Comparison of ENCODE assay signal across 11 cellular contexts in genomic region chr11:62669420-62670161, GRCh38. TPM values are rescaled to one million over a fixed set of nuclear protein-coding genes. Genes with fewer than 3 reads are reported as not detected.
DNase-seq lines count a peak whose midpoint lies in the region; ATAC-seq, FAIRE-seq and TF ChIP-seq lines count a peak whose summit lies in the region.
"Had no signal": no experiment of that assay in that cellular context is flagged by ENCODE, and none has a peak within 500 bp of the region (broad histone marks: within the 10 kb centered on the region; RNA-seq: fewer than 3 reads in every experiment).

No MANE protein-coding gene starts in this region.

- no peak for ATAC-seq in stimulated activated naive B cell treated with anti-CD40 and anti-IgM and Interleukin-4, amounts not matched to agents 10 μg/mL and 1 μg/mL and 100 μg/mL, for 72 hours (replicated peaks)
- ATAC-seq in GM19397 (IDR thresholded peaks at IDR 0.05; ENCODE audit: unreplicated experiment) = no peak

- H3K9me3 ChIP-seq in breast epithelium = no peaks in the 10 kb centered on the region

- H3K4me1 Mint-ChIP-seq in MCF 10A (ENCODE audit: insufficient read depth, unreplicated experiment) = peaks cover 5% of the 10 kb centered on the region
- peaks cover 27 to 68% of the 10 kb centered on the region in 2 donors for H3K4me1 Mint-ChIP-seq in stimulated activated naive B cell treated with anti-CD40 and anti-IgM and Interleukin-4, amounts not matched to agents 10 μg/mL and 1 μg/mL and 100 μg/mL, for 72 hours

- DNase-seq in MCF 10A (ENCODE audit: unreplicated experiment) (peak; percentile 49), breast epithelium (ENCODE audit: low spot score in 2 of 2) (no peak), RCC 7860 (ENCODE audit: low spot score) (peak; percentile 7), epithelial cell of prostate (ENCODE audit: low read depth, low spot score) (no peak), NCI-H2029 (lab: John Stamatoyannopoulos, UW) (no peak), middle frontal gyrus (ENCODE audit: extremely low spot score, low spot score) (no peak)
- DNase-seq in stimulated activated naive B cell treated with anti-CD40 and anti-IgM and Interleukin-4, amounts not matched to agents 10 μg/mL and 1 μg/mL and 100 μg/mL, for 72 hours = no peak
- DNase-seq: NCI-H526 treated with DMSO at 0.1 percent for 48 hours had no signal

- H3K27ac ChIP-seq in breast epithelium (no peak overlapping the region), epithelial cell of prostate (peak overlapping the region; percentile 33)

- no peaks in the 10 kb centered on the region for H3K27me3 Mint-ChIP-seq in MCF 10A (ENCODE audit: insufficient read depth, unreplicated experiment)
- H3K27me3 Mint-ChIP-seq in stimulated activated naive B cell treated with anti-CD40 and anti-IgM and Interleukin-4, amounts not matched to agents 10 μg/mL and 1 μg/mL and 100 μg/mL, for 72 hours = no peaks in the 10 kb centered on the region

- TF ChIP-seq POLR2A in breast epithelium (IDR thresholded peaks at IDR 0.05) = no peak

- BruUV-seq in MCF 10A (replicated peaks; lab: Mats Ljungman, UMichigan) = no TSS peak

- H3K4me3 ChIP-seq in breast epithelium = no peak overlapping the region

- H3K27ac Mint-ChIP-seq in MCF 10A (ENCODE audit: low read depth, unreplicated experiment) = peak overlapping the region; percentile 95
- H3K27ac Mint-ChIP-seq in stimulated activated naive B cell treated with anti-CD40 and anti-IgM and Interleukin-4, amounts not matched to agents 10 μg/mL and 1 μg/mL and 100 μg/mL, for 72 hours = peak overlapping the region; percentile 78

- no peaks in the 10 kb centered on the region for H3K36me3 ChIP-seq in breast epithelium

- CTCF ChIA-PET in MCF 10A (lab: Yijun Ruan, JAX) = interaction anchor here (0.6 to 1.0 kb wide), 3 partner anchors 38 to 290 kb away, joined by 3 to 4 read pairs (median 3); partner anchors contain the start of genes EEF1G and GNG3

- POLR2A ChIA-PET in MCF 10A (lab: Yijun Ruan, JAX) = interaction anchor here (0.5 to 10.6 kb wide), 16 partner anchors 9 to 121 kb away, joined by 3 to 182 read pairs (median 5); partner anchors contain the start of genes B3GAT3, EEF1G, GANAB and HNRNPUL2

- peaks cover 10 to 23% of the 10 kb centered on the region in 2 donors for H3K4me1 ChIP-seq in breast epithelium

- no peak overlapping the region for H3K4me3 Mint-ChIP-seq in MCF 10A (ENCODE audit: unreplicated experiment)
- H3K4me3 Mint-ChIP-seq in stimulated activated naive B cell treated with anti-CD40 and anti-IgM and Interleukin-4, amounts not matched to agents 10 μg/mL and 1 μg/mL and 100 μg/mL, for 72 hours = peak overlapping the region; percentile 44 to 49

- no peak for TF ChIP-seq CTCF in MCF 10A (IDR thresholded peaks at IDR 0.05; ENCODE audit: unreplicated experiment)
- no peak for TF ChIP-seq CTCF in breast epithelium (IDR thresholded peaks at IDR 0.05)

- intact Hi-C loops in MCF 10A (cut with micrococcal nuclease) = loop anchor here (5.0 kb wide), 1 partner anchor 77 kb away; the partner anchor contains the start of gene TUT1
- intact Hi-C loops in breast epithelium (cut with DNase I; ENCODE audit: low total_unique reads) = no loop called here

- H3K27me3 ChIP-seq in breast epithelium = no peaks in the 10 kb centered on the region

- H3K36me3 Mint-ChIP-seq in MCF 10A (ENCODE audit: insufficient read depth, unreplicated experiment) = peaks cover 74% of the 10 kb centered on the region
- peaks cover 34 to 57% of the 10 kb centered on the region in 2 donors for H3K36me3 Mint-ChIP-seq in stimulated activated naive B cell treated with anti-CD40 and anti-IgM and Interleukin-4, amounts not matched to agents 10 μg/mL and 1 μg/mL and 100 μg/mL, for 72 hours

- no peak for FAIRE-seq in RCC 7860 (lab: Jason Lieb, UNC)
- FAIRE-seq: D721Med, GM19239 had no signal

- no peaks in the 10 kb centered on the region for H3K9me3 Mint-ChIP-seq in MCF 10A (ENCODE audit: unreplicated experiment)
- no peaks in the 10 kb centered on the region for H3K9me3 Mint-ChIP-seq in stimulated activated naive B cell treated with anti-CD40 and anti-IgM and Interleukin-4, amounts not matched to agents 10 μg/mL and 1 μg/mL and 100 μg/mL, for 72 hours

RNA-seq across cellular contexts. Expression of gene UQCC3, which starts 1.9 kb away (rescaled TPM):
- total RNA-seq in MCF 10A (2022) = 11.6 and 13.8 TPM in 2 replicates
- 1 to 10 TPM; 7.4 to 9.8 (median 8.3) TPM for total RNA-seq in breast epithelium

RNA-seq across cellular contexts. Expression of gene LBHD1, which starts 2.5 kb away (rescaled TPM):
- total RNA-seq in MCF 10A (2022) (8.3 and 8.7 TPM in 2 replicates), breast epithelium (1 to 10 TPM; 4.3 to 6.0 (median 5.6) TPM)

RNA-seq across cellular contexts. Expression of gene CSKMT, which starts 4.5 kb away (rescaled TPM):
- total RNA-seq in MCF 10A (2022) = 15.4 and 31.2 TPM in 2 replicates
- total RNA-seq in breast epithelium = 10 to 100 TPM in 1 of 3 donors, 1 to 10 TPM in 2; 5.4 to 16.1 (median 5.8) TPM

RNA-seq across cellular contexts. Expression of gene C11orf98, which starts 4.6 kb away (rescaled TPM):
- total RNA-seq in MCF 10A (2022) (81.2 and 91.6 TPM in 2 replicates), breast epithelium (10 to 100 TPM; 22.9 to 42.9 (median 25.2) TPM)

RNA-seq across cellular contexts. Expression of gene UBXN1, which starts 9.3 kb away (rescaled TPM):
- total RNA-seq in MCF 10A (2022) (146 and 153 TPM in 2 replicates), breast epithelium (100 to 1,000 TPM; 204 to 248 (median 239) TPM)

Comparison
In these comparisons a context has a peak if more than half of its experiments do, and no peak if none do; other contexts are left out.
1. DNase-seq: peak in MCF 10A (single experiment) and RCC 7860 (single experiment); none in breast epithelium (0 of 2), epithelial cell of prostate (single experiment), stimulated activated naive B cell treated with anti-CD40 and anti-IgM and Interleukin-4, amounts not matched to agents 10 μg/mL and 1 μg/mL and 100 μg/mL, for 72 hours (single experiment), NCI-H2029 (single experiment) and middle frontal gyrus (single experiment).